In the genomic region with DNA sequence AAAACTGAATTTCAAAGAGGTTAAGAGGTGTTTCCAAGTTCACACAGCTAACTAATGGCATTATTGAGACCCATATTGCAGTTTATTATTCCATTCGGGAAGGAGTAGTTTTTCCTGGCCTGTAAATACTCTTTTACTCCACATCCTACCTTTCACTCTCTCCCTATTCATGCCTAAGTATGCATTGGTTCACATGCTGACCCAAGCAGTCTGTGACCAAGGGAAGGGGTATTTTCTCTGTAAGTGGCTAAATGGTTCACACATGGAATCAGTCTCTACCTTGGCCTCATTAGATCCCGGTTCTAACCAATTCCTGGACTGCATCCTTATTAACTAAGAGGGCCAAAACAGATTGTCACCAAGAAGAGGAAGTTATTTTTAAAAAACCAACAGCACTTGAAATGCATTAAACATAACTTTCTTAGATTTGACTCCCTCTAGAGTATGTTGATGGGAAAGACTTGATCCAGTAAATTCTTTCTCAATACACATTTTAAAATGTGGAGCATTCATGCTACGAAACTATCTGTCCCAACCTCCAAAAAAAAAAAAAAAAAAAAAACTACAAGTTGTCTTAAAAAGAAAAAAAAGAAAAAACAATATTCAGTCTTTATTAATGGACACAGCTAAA, we compare ENCODE assay signal across 10 cellular contexts. TPM values are rescaled to one million over a fixed set of nuclear protein-coding genes. Genes with fewer than 3 reads are reported as not detected.
DNase-seq lines count a peak whose midpoint lies in the region; ATAC-seq and TF ChIP-seq lines count a peak whose summit lies in the region.
"Had no signal": no experiment of that assay in that cellular context is flagged by ENCODE, and none has a peak within 500 bp of the region (broad histone marks: within the 10 kb centered on the region; RNA-seq: fewer than 3 reads in every experiment).

No MANE protein-coding gene starts in this region.

- H3K4me2 ChIP-seq in GM23248 (ENCODE audit: unreplicated experiment) = no peak overlapping the region

- no peaks in the 10 kb centered on the region for H4K20me1 ChIP-seq in GM23248 (ENCODE audit: insufficient read depth)

- 0 out of 2 replicates have a peak overlapping the region, but pooled peaks have one; percentile 9 for H2AFZ ChIP-seq in GM23248

- H3K4me1 ChIP-seq in GM23248 (ENCODE audit: insufficient read depth) = peaks cover 34% of the 10 kb centered on the region
- no peaks in the 10 kb centered on the region for H3K4me1 ChIP-seq in RWPE2 (ENCODE audit: insufficient read depth, poor library complexity, severe bottlenecking)
- H3K4me1 ChIP-seq in esophagus muscularis mucosa = peaks cover 0 to 35% (median 25%) of the 10 kb centered on the region in 4 donors

- no peak for ATAC-seq in RWPE2 (ENCODE audit: low read depth)
- ATAC-seq in sciatic nerve = peak; percentile 59

- no peaks in the 10 kb centered on the region for H3K27me3 ChIP-seq in GM23248 (replicated peaks; ENCODE audit: insufficient read depth)
- no peaks in the 10 kb centered on the region for H3K27me3 ChIP-seq in RWPE2 (ENCODE audit: insufficient read depth, poor library complexity, severe bottlenecking)
- H3K27me3 ChIP-seq in esophagus muscularis mucosa = no peaks in the 10 kb centered on the region

- in situ Hi-C loops in GM23248 (cut with MboI) = loop anchor here (25.0 kb wide), 1 partner anchor 1063 kb away; no protein-coding TSS in a partner anchor

- peak; percentile 68 for DNase-seq in GM23248
- DNase-seq in RWPE2 (ENCODE audit: low spot score) = no peak
- DNase-seq in esophagus muscularis mucosa (ENCODE audit: extremely low spot score) = no peak
- no peak for DNase-seq in sciatic nerve (ENCODE audit: low spot score)
- no peak for DNase-seq in mesenteric fat pad (ENCODE audit: low spot score)
- DNase-seq in GM19240 (ENCODE audit: insufficient read length, low spot score) = no peak
- DNase-seq in NCI-H1048 (lab: John Stamatoyannopoulos, UW) = no peak
- DNase-seq: activated CD8-positive, alpha-beta memory T cell treated with anti-CD3 and anti-CD28 coated beads for 24 hours; effector memory CD4-positive, alpha-beta T cell had no signal

- no peaks in the 10 kb centered on the region for H3K9me2 ChIP-seq in GM23248 (ENCODE audit: insufficient read depth)

- H3K79me2 ChIP-seq in GM23248 (ENCODE audit: insufficient read depth) = no peaks in the 10 kb centered on the region

- intact Hi-C loops in esophagus muscularis mucosa (cut with DNase I) (loop anchor here (10.0 kb wide), 1 partner anchor 336 kb away; no protein-coding TSS in a partner anchor), sciatic nerve (cut with DNase I) (no loop called here)

- TF ChIP-seq CTCF in RWPE2 (IDR thresholded peaks at IDR 0.05; ENCODE audit: poor library complexity, severe bottlenecking) (peak; percentile 39), esophagus muscularis mucosa (IDR thresholded peaks at IDR 0.05) (peak; percentile 13 to 48 (median 30))

- no peak overlapping the region for H3K9ac ChIP-seq in GM23248

- H3K27ac ChIP-seq in GM23248 = no peak overlapping the region; the same call in 1 of the 2 replicates
- H3K27ac ChIP-seq in RWPE2 (ENCODE audit: poor library complexity, severe bottlenecking) = no peak overlapping the region
- H3K27ac ChIP-seq in esophagus muscularis mucosa (replicated peaks in 1 of 4) = no peak overlapping the region
- H3K27ac ChIP-seq: neutrophil had no signal

- WGBS in GM23248 (ENCODE audit: low coverage in 1 of 2, low lambda C conversion rate in 2 of 2, missing lambda C conversion rate in 2 of 2), 2 experiments = 31 to 39% methylated on average over 3 of the region's 3 CpGs
- 59% methylated on average over 3 of the region's 3 CpGs for WGBS in esophagus muscularis mucosa

- no peak overlapping the region for H3K4me3 ChIP-seq in GM23248
- no peak overlapping the region for H3K4me3 ChIP-seq in RWPE2 (ENCODE audit: severe bottlenecking)
- no peak overlapping the region for H3K4me3 ChIP-seq in esophagus muscularis mucosa

- no peak for TF ChIP-seq POLR2A in esophagus muscularis mucosa (IDR thresholded peaks at IDR 0.05; ENCODE audit: low read depth)

- peaks cover 26% of the 10 kb centered on the region for H3F3A ChIP-seq in GM23248 (ENCODE audit: insufficient read depth)

- H3K9me3 ChIP-seq in GM23248 (ENCODE audit: low read depth) (no peaks in the 10 kb centered on the region), RWPE2 (ENCODE audit: severe bottlenecking) (no peaks in the 10 kb centered on the region), esophagus muscularis mucosa (no peaks in the 10 kb centered on the region)
- H3K9me3 ChIP-seq: neutrophil had no signal

- no peak for TF ChIP-seq EP300 in esophagus muscularis mucosa (IDR thresholded peaks at IDR 0.05)

- no peaks in the 10 kb centered on the region for H3K36me3 ChIP-seq in GM23248 (ENCODE audit: low read depth)
- no peaks in the 10 kb centered on the region for H3K36me3 ChIP-seq in RWPE2 (ENCODE audit: low read depth)
- H3K36me3 ChIP-seq in esophagus muscularis mucosa = no peaks in the 10 kb centered on the region
- H3K36me3 ChIP-seq: neutrophil had no signal

RNA-seq across cellular contexts. Expression of gene RSPO3, which starts 17.8 kb away (rescaled TPM):
- total RNA-seq in GM23248 (2014; rRNA removed; shearing (Covaris generic)) = 0.13 and 1.4 TPM in 2 replicates
- 2.9 and 4.1 TPM in 2 replicates for polyA plus RNA-seq in GM23248 (2016; fragmentation: Nextera tagmentation; extraction: Ambion mirVana)
- total RNA-seq in esophagus muscularis mucosa = 100 to 1,000 TPM in 1 of 4 donors, 10 to 100 TPM in 3; 32.0 to 123 (median 47.7) TPM
- 17.2 TPM for total RNA-seq in sciatic nerve
- 30.4 TPM for total RNA-seq in mesenteric fat pad
